Comparison of ENCODE assay signal across 18 cellular contexts in the genomic region with DNA sequence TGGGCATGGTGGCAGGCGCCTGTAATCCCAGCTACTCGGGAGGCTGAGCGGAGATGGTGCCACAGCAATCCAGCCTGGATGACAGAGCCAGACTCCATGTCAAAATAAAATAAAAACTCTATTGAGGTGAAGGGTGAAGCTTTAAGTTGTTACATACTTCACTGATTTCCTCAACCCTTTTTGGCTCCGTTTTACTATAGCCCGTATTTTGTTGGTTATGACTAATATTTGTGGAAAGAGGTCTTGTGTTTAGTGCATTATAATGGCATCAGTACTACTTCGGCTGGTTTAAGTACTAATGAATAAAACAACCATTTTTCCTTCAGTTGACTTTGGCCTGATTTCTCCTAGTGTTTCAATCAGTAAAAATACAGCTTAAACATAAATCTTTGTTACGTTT. TPM values are rescaled to one million over a fixed set of nuclear protein-coding genes. Genes with fewer than 3 reads are reported as not detected.
"Had no signal": no experiment of that assay in that cellular context is flagged by ENCODE, and none has a peak within 500 bp of the region (broad histone marks: within the 10 kb centered on the region; RNA-seq: fewer than 3 reads in every experiment).

No MANE protein-coding gene starts in this region.

- H3K27ac Mint-ChIP-seq: activated CD4-positive, alpha-beta memory T cell treated with anti-CD3 and anti-CD28 coated beads, Interleukin-2, amount 10 ng/mL, durations not matched to agents 7 days and 5 days; activated naive CD8-positive, alpha-beta T cell treated with anti-CD3 and anti-CD28 coated beads, Interleukin-2, amount 10 ng/mL, durations not matched to agents 7 days and 5 days; natural killer cell; T-cell had no signal

- H3K4me3 ChIP-seq: sigmoid colon, upper lobe of left lung had no signal

- H3K36me3 Mint-ChIP-seq: activated naive CD8-positive, alpha-beta T cell treated with anti-CD3 and anti-CD28 coated beads, Interleukin-2, amount 10 ng/mL, durations not matched to agents 7 days and 5 days; natural killer cell; T-cell had no signal

- ATAC-seq: foreskin keratinocyte, natural killer cell, T-cell had no signal

- H3K27ac ChIP-seq: foreskin keratinocyte, sigmoid colon, upper lobe of left lung had no signal

- H3K4me3 Mint-ChIP-seq: activated CD4-positive, alpha-beta memory T cell treated with anti-CD3 and anti-CD28 coated beads, Interleukin-2, amount 10 ng/mL, durations not matched to agents 7 days and 5 days; activated naive CD8-positive, alpha-beta T cell treated with anti-CD3 and anti-CD28 coated beads, Interleukin-2, amount 10 ng/mL, durations not matched to agents 7 days and 5 days; natural killer cell; T-cell had no signal

- DNase-seq: activated CD4-positive, alpha-beta memory T cell treated with anti-CD3 and anti-CD28 coated beads, Interleukin-2, amount 10 ng/mL, durations not matched to agents 7 days and 5 days; activated gamma-delta T cell treated with Interleukin-2 at 50 U/mL for 16 hours; activated naive CD8-positive, alpha-beta T cell treated with anti-CD3 and anti-CD28 coated beads, Interleukin-2, amount 10 ng/mL, durations not matched to agents 7 days and 5 days; activated T-cell treated with anti-CD3 and anti-CD28 coated beads, Interleukin-2, amount 50 U/mL, for 48 hours; central memory CD4-positive, alpha-beta T cell; cortex of kidney; effector memory CD4-positive, alpha-beta T cell; foreskin keratinocyte; natural killer cell; nucleus accumbens; sigmoid colon; stimulated activated CD4-positive, alpha-beta T cell treated with anti-CD3 and anti-CD28 coated beads, Interleukin-2, amount 100 ng/mL, for 48 hours; stimulated activated naive CD4-positive, alpha-beta T cell treated with Interleukin-2 at 50 U/mL for 16 hours; T-cell; T1000; upper lobe of left lung had no signal

- H3K4me1 Mint-ChIP-seq: activated CD4-positive, alpha-beta memory T cell treated with anti-CD3 and anti-CD28 coated beads, Interleukin-2, amount 10 ng/mL, durations not matched to agents 7 days and 5 days; activated naive CD8-positive, alpha-beta T cell treated with anti-CD3 and anti-CD28 coated beads, Interleukin-2, amount 10 ng/mL, durations not matched to agents 7 days and 5 days; natural killer cell; T-cell had no signal

- H3K36me3 ChIP-seq: sigmoid colon, upper lobe of left lung had no signal

- H3K9me3 Mint-ChIP-seq: activated CD4-positive, alpha-beta memory T cell treated with anti-CD3 and anti-CD28 coated beads, Interleukin-2, amount 10 ng/mL, durations not matched to agents 7 days and 5 days; activated naive CD8-positive, alpha-beta T cell treated with anti-CD3 and anti-CD28 coated beads, Interleukin-2, amount 10 ng/mL, durations not matched to agents 7 days and 5 days; natural killer cell; T-cell had no signal

- H3K4me1 ChIP-seq: foreskin keratinocyte, sigmoid colon, upper lobe of left lung had no signal

- H3K9me3 ChIP-seq: sigmoid colon, upper lobe of left lung had no signal

- H3K27me3 Mint-ChIP-seq: activated naive CD8-positive, alpha-beta T cell treated with anti-CD3 and anti-CD28 coated beads, Interleukin-2, amount 10 ng/mL, durations not matched to agents 7 days and 5 days; T-cell had no signal

- H3K27me3 ChIP-seq: foreskin keratinocyte, sigmoid colon, upper lobe of left lung had no signal

RNA-seq across cellular contexts. Expression of a gene that starts 27.0 kb away (rescaled TPM):
- total RNA-seq: lung microvascular endothelial cell, pulmonary artery endothelial cell had no signal
